In genomic region chr2:172089633-172090032, GRCh38 we compare ENCODE assay signal across 19 cellular contexts. TPM values are rescaled to one million over a fixed set of nuclear protein-coding genes. Genes with fewer than 3 reads are reported as not detected.
"Had no signal": no experiment of that assay in that cellular context is flagged by ENCODE, and none has a peak within 500 bp of the region (broad histone marks: within the 10 kb centered on the region; RNA-seq: fewer than 3 reads in every experiment).

No MANE protein-coding gene starts in this region.

- H3K9me3 ChIP-seq: psoas muscle had no signal

- H3K36me3 ChIP-seq: brain microvascular endothelial cell, spleen had no signal

- H3K27ac Mint-ChIP-seq: activated CD8-positive, alpha-beta memory T cell treated with anti-CD3 and anti-CD28 coated beads, Interleukin-2, amount 10 ng/mL, durations not matched to agents 7 days and 5 days; activated T-helper 1 cell treated with anti-CD3 and anti-CD28 coated beads, Interleukin-12 subunit alpha, Interleukin-12 subunit beta, Interleukin-2, Interleukin-4 antibody, amounts not matched to agents 30 ng/mL and 10 ng/mL and 1 ng/mL, durations not matched to agents 14 hours and 24 hours and 36 hours; effector memory CD8-positive, alpha-beta T cell; immature natural killer cell; type B pancreatic cell had no signal

- H3K4me3 ChIP-seq: lung, psoas muscle, spleen had no signal

- H3K36me3 Mint-ChIP-seq: immature natural killer cell had no signal

- H3K9me3 Mint-ChIP-seq: activated T-helper 1 cell treated with anti-CD3 and anti-CD28 coated beads, Interleukin-12 subunit alpha, Interleukin-12 subunit beta, Interleukin-2, Interleukin-4 antibody, amounts not matched to agents 30 ng/mL and 10 ng/mL and 1 ng/mL, durations not matched to agents 14 hours and 24 hours and 36 hours; effector memory CD8-positive, alpha-beta T cell; type B pancreatic cell had no signal

- DNase-seq: activated CD4-positive, CD25-positive, alpha-beta regulatory T cell; activated naive CD4-positive, alpha-beta T cell treated with anti-CD3 and anti-CD28 coated beads, Interleukin-2, amount 50 U/mL, for 16 hours; amygdala; brain microvascular endothelial cell; effector memory CD8-positive, alpha-beta T cell; immature natural killer cell; left cardiac atrium; midbrain; nucleus accumbens; psoas muscle; spleen; stimulated activated CD4-positive, alpha-beta T cell treated with anti-CD3 and anti-CD28 coated beads, Interleukin-2, amount 100 ng/mL, for 24 hours had no signal

- H3K27ac ChIP-seq: brain microvascular endothelial cell, psoas muscle, spleen had no signal

- ATAC-seq: activated CD8-positive, alpha-beta memory T cell treated with anti-CD3 and anti-CD28 coated beads, Interleukin-2, amount 10 ng/mL, durations not matched to agents 7 days and 5 days; effector memory CD8-positive, alpha-beta T cell; left cardiac atrium; psoas muscle; sciatic nerve had no signal

- H3K4me3 Mint-ChIP-seq: activated CD8-positive, alpha-beta memory T cell treated with anti-CD3 and anti-CD28 coated beads, Interleukin-2, amount 10 ng/mL, durations not matched to agents 7 days and 5 days; activated T-helper 1 cell treated with anti-CD3 and anti-CD28 coated beads, Interleukin-12 subunit alpha, Interleukin-12 subunit beta, Interleukin-2, Interleukin-4 antibody, amounts not matched to agents 30 ng/mL and 10 ng/mL and 1 ng/mL, durations not matched to agents 14 hours and 24 hours and 36 hours; effector memory CD8-positive, alpha-beta T cell; immature natural killer cell had no signal

RNA-seq across cellular contexts. Expression of gene DLX1, which starts 4.3 kb away (rescaled TPM):
- total RNA-seq: activated CD8-positive, alpha-beta memory T cell treated with anti-CD3 and anti-CD28 coated beads, Interleukin-2, amount 10 ng/mL, durations not matched to agents 7 days and 5 days; activated T-helper 1 cell treated with anti-CD3 and anti-CD28 coated beads, Interleukin-12 subunit alpha, Interleukin-12 subunit beta, Interleukin-2, Interleukin-4 antibody, amounts not matched to agents 30 ng/mL and 10 ng/mL and 1 ng/mL, durations not matched to agents 14 hours and 24 hours and 36 hours; epithelial cell of proximal tubule; lung; spleen; T-helper 1 cell treated with Interleukin-12 subunit alpha and Interleukin-12 subunit beta and Interleukin-4 antibody, amounts not matched to agents 30 ng/mL and 1 ng/mL, for 36 hours had no signal
- polyA plus RNA-seq: immature natural killer cell had no signal

RNA-seq across cellular contexts. Expression of gene DLX2, which starts 13.1 kb away (rescaled TPM):
- total RNA-seq: activated T-helper 1 cell treated with anti-CD3 and anti-CD28 coated beads, Interleukin-12 subunit alpha, Interleukin-12 subunit beta, Interleukin-2, Interleukin-4 antibody, amounts not matched to agents 30 ng/mL and 10 ng/mL and 1 ng/mL, durations not matched to agents 14 hours and 24 hours and 36 hours; left cardiac atrium; psoas muscle; spleen; T-helper 1 cell treated with Interleukin-12 subunit alpha and Interleukin-12 subunit beta and Interleukin-4 antibody, amounts not matched to agents 30 ng/mL and 1 ng/mL, for 36 hours had no signal
- polyA plus RNA-seq: psoas muscle had no signal
